9 cellular contexts compared by ENCODE assay signal in the genomic region with DNA sequence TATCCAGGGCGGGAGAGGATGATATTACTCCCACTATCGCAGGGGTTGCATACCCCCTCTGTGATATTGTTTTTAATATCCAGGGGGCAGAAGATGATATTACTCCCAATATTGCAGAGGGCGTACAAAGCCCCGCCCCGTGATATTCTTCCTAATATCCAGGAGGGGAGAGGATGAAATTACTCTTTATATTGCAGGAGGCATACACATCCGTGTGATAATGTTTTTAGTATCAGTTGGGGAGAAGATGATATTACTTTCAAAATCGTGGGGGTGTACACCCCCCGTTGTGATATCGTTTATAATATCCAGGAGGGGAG. TPM values are rescaled to one million over a fixed set of nuclear protein-coding genes. Genes with fewer than 3 reads are reported as not detected.
A peak's percentile ranks its signal among the peaks of the same experiment; 100 is the strongest.
DNase-seq lines count a peak whose midpoint lies in the region; ATAC-seq and TF ChIP-seq lines count a peak whose summit lies in the region.
"Had no signal": no experiment of that assay in that cellular context is flagged by ENCODE, and none has a peak within 500 bp of the region (broad histone marks: within the 10 kb centered on the region; RNA-seq: fewer than 3 reads in every experiment).

No MANE protein-coding gene starts in this region.

- no peaks in the 10 kb centered on the region for H3F3A ChIP-seq in MM.1S (ENCODE audit: insufficient read depth, low read length)

- H4K8ac ChIP-seq in neuronal stem cell (ENCODE audit: low read depth, low read length): no peak overlapping the region

- H3K27ac Mint-ChIP-seq in central memory CD8-positive, alpha-beta T cell (ENCODE audit: low read depth): peak overlapping the region; percentile 65

- no peak for TF ChIP-seq CTCF in MM.1S (IDR thresholded peaks at IDR 0.05; ENCODE audit: low read length)

- peak overlapping the region; percentile 77 for H3K4me3 Mint-ChIP-seq in central memory CD8-positive, alpha-beta T cell

- H3K36me3 Mint-ChIP-seq in central memory CD8-positive, alpha-beta T cell (ENCODE audit: insufficient read depth): peaks cover 1% of the 10 kb centered on the region

- H2AFZ ChIP-seq in MM.1S (ENCODE audit: low read length) (peak overlapping the region; percentile 83), neuronal stem cell (ENCODE audit: low read length) (peak overlapping the region; percentile 54)

- no peak overlapping the region for H3K4ac ChIP-seq in neuronal stem cell (ENCODE audit: low read length)

- no CpG with 5 or more reads among the region's 9 CpGs for WGBS in neuronal stem cell (ENCODE audit: extremely low coverage in 2 of 2, insufficient read length in 2 of 2, insufficient replicate concordance in 1 of 2), 2 donors

- no peak overlapping the region for H2BK120ac ChIP-seq in neuronal stem cell (ENCODE audit: low read depth, low read length)

- H3K9ac ChIP-seq in MM.1S (ENCODE audit: low read length) (peak overlapping the region; percentile 33; the same call in 1 of the 2 replicates), neuronal stem cell (ENCODE audit: low read depth, low read length, poor library complexity) (no peak overlapping the region)

- no peak overlapping the region for H3K27ac ChIP-seq in MM.1S (ENCODE audit: low read length)
- H3K27ac ChIP-seq in neuronal stem cell (replicated peaks; ENCODE audit: low read length): no peak overlapping the region
- H3K27ac ChIP-seq: epithelial cell of prostate had no signal

- no peak overlapping the region for H2BK12ac ChIP-seq in neuronal stem cell (ENCODE audit: low read length)

- no peak overlapping the region for H3K23ac ChIP-seq in neuronal stem cell (ENCODE audit: low read depth, low read length, poor library complexity)

- peaks cover 59% of the 10 kb centered on the region for H3K27me3 Mint-ChIP-seq in central memory CD8-positive, alpha-beta T cell

- H3K4me2 ChIP-seq in MM.1S (ENCODE audit: low read depth, low read length) (peak overlapping the region; percentile 78; the same call in 1 of the 2 replicates), neuronal stem cell (ENCODE audit: insufficient read depth, low read length, poor library complexity, severe bottlenecking) (no peak overlapping the region)

- H3K4me1 ChIP-seq in MM.1S (ENCODE audit: low read length) (no peaks in the 10 kb centered on the region), neuronal stem cell (ENCODE audit: control insufficient read depth in 2 of 2, insufficient read depth in 1 of 2, low read depth in 1 of 2, low read length in 2 of 2) (no peaks in the 10 kb centered on the region)

- DNase-seq in MM.1S (no peak), neuronal stem cell (ENCODE audit: low spot score) (no peak), medulla oblongata (ENCODE audit: extremely low spot score) (no peak), NOMO-1 treated with DMSO at 0.1 percent for 48 hours (lab: John Stamatoyannopoulos, UW; ENCODE audit: unreplicated experiment) (no peak), iPS-NIHi7 (ENCODE audit: extremely low spot score) (no peak)
- DNase-seq in central memory CD8-positive, alpha-beta T cell (ENCODE audit: low spot score in 2 of 2): no peak

- H3K79me1 ChIP-seq in neuronal stem cell (ENCODE audit: low read depth, low read length): no peaks in the 10 kb centered on the region

- ATAC-seq in central memory CD8-positive, alpha-beta T cell (replicated peaks; ENCODE audit: extremely low read depth, poor library complexity, severe bottlenecking): no peak
- no peak for ATAC-seq in HG03045 (IDR thresholded peaks at IDR 0.05; ENCODE audit: unreplicated experiment)

- H3K36me3 ChIP-seq in MM.1S (replicated peaks; ENCODE audit: insufficient read depth, low read length) (no peaks in the 10 kb centered on the region), neuronal stem cell (replicated peaks in 1 of 2; ENCODE audit: control insufficient read depth in 2 of 2, insufficient read depth in 2 of 2, low read length in 2 of 2) (no peaks in the 10 kb centered on the region)

- H3K9me2 ChIP-seq in MM.1S (replicated peaks; ENCODE audit: insufficient read depth, low read length): no peaks in the 10 kb centered on the region

- H3K4me3 ChIP-seq in GM08714 (ENCODE audit: low read length) (peak overlapping the region; percentile 56; the same call in 1 of the 2 replicates), MM.1S (ENCODE audit: low read length) (peak overlapping the region; percentile 65), neuronal stem cell (ENCODE audit: low read length in 2 of 2) (no peak overlapping the region)

- no peak overlapping the region for H2BK5ac ChIP-seq in neuronal stem cell (ENCODE audit: low read length)

- no peaks in the 10 kb centered on the region for H3K9me3 ChIP-seq in MM.1S (replicated peaks; ENCODE audit: insufficient read depth, low read length)
- H3K9me3 ChIP-seq in neuronal stem cell (replicated peaks in 1 of 2; ENCODE audit: control insufficient read depth in 2 of 2, insufficient read depth in 1 of 2, low read depth in 1 of 2, low read length in 2 of 2): no peaks in the 10 kb centered on the region

- H3K27me3 ChIP-seq in MM.1S (replicated peaks; ENCODE audit: insufficient read depth, low read length) (no peaks in the 10 kb centered on the region), neuronal stem cell (ENCODE audit: control insufficient read depth in 3 of 3, insufficient read depth in 3 of 3, low read depth in 1 of 3, low read length in 3 of 3) (peaks cover 0 to 16% (median 0%) of the 10 kb centered on the region in 3 experiments)

- no peak overlapping the region for H3K14ac ChIP-seq in neuronal stem cell (ENCODE audit: low read length)

- no peaks in the 10 kb centered on the region for H3K9me3 Mint-ChIP-seq in central memory CD8-positive, alpha-beta T cell

- H3K4me1 Mint-ChIP-seq in central memory CD8-positive, alpha-beta T cell: peaks cover 15% of the 10 kb centered on the region

- H3K79me2 ChIP-seq in MM.1S (ENCODE audit: low read length): no peaks in the 10 kb centered on the region

- H3K18ac ChIP-seq in neuronal stem cell (ENCODE audit: low read length): no peak overlapping the region

- no peak overlapping the region for H2BK15ac ChIP-seq in neuronal stem cell (ENCODE audit: low read length)

- H2AK5ac ChIP-seq in neuronal stem cell (ENCODE audit: low read depth, low read length): no peak overlapping the region

- H4K91ac ChIP-seq in neuronal stem cell (ENCODE audit: low read depth, low read length, poor library complexity): no peak overlapping the region

- H4K20me1 ChIP-seq in MM.1S (ENCODE audit: insufficient read depth, low read length): no peaks in the 10 kb centered on the region

RNA-seq across cellular contexts. Expression of a gene that starts 52.9 kb away (rescaled TPM):
- 157 TPM for polyA plus RNA-seq in neuronal stem cell (2013, experiment 1 of 2)
- polyA plus RNA-seq in neuronal stem cell (2013, experiment 2 of 2): 152 TPM

Comparison
In these comparisons a context has a peak if more than half of its experiments do, and no peak if none do; other contexts are left out.
1. H3K4me3 ChIP-seq: peak in GM08714 (single experiment) and MM.1S (single experiment); none in neuronal stem cell (0 of 2).